Comparison of ENCODE assay signal across 16 cellular contexts in genomic region chr6:143107440-143107839, GRCh38.
"Had no signal": no experiment of that assay in that cellular context is flagged by ENCODE, and none has a peak within 500 bp of the region (broad histone marks: within the 10 kb centered on the region; RNA-seq: fewer than 3 reads in every experiment).

No MANE protein-coding gene starts in this region.

- H3K9me3 ChIP-seq: gastroesophageal sphincter, thyroid gland, vagina had no signal

- H3K4me1 ChIP-seq: thyroid gland, vagina had no signal

- ATAC-seq: activated CD8-positive, alpha-beta memory T cell treated with anti-CD3 and anti-CD28 coated beads, Interleukin-2, amount 10 ng/mL, durations not matched to agents 7 days and 5 days; gastroesophageal sphincter; naive thymus-derived CD8-positive, alpha-beta T cell; stimulated activated naive CD8-positive, alpha-beta T cell treated with anti-CD3 and anti-CD28 coated beads, Interleukin-15, amount 100 ng/mL, for 72 hours had no signal

- H3K27ac ChIP-seq: gastroesophageal sphincter, thyroid gland, vagina had no signal

- FAIRE-seq: colon, endothelial cell of umbilical vein had no signal

- H3K4me3 Mint-ChIP-seq: activated CD8-positive, alpha-beta memory T cell treated with anti-CD3 and anti-CD28 coated beads, Interleukin-2, amount 10 ng/mL, durations not matched to agents 7 days and 5 days; activated naive CD8-positive, alpha-beta T cell; activated T-cell treated with anti-CD3 and anti-CD28 coated beads, Interleukin-2, amount 50 U/mL, for 24 hours; naive thymus-derived CD8-positive, alpha-beta T cell; stimulated activated naive CD8-positive, alpha-beta T cell treated with anti-CD3 and anti-CD28 coated beads, Interleukin-15, amount 100 ng/mL, for 72 hours had no signal

- H3K4me1 Mint-ChIP-seq: activated CD8-positive, alpha-beta memory T cell treated with anti-CD3 and anti-CD28 coated beads, Interleukin-2, amount 10 ng/mL, durations not matched to agents 7 days and 5 days had no signal

- H3K9me3 Mint-ChIP-seq: activated T-cell treated with anti-CD3 and anti-CD28 coated beads, Interleukin-2, amount 50 U/mL, for 24 hours; naive thymus-derived CD8-positive, alpha-beta T cell had no signal

- DNase-seq: activated CD4-positive, alpha-beta T cell treated with anti-CD3 and anti-CD28 coated beads, Interleukin-2, amount 50 U/mL, for 48 hours; activated CD8-positive, alpha-beta memory T cell treated with anti-CD3 and anti-CD28 coated beads, Interleukin-2, amount 10 ng/mL, durations not matched to agents 7 days and 5 days; activated effector memory CD4-positive, alpha-beta T cell treated with anti-CD3 and anti-CD28 coated beads, Interleukin-2, amount 50 U/mL, for 16 hours; activated T-cell treated with anti-CD3 and anti-CD28 coated beads, Interleukin-2, amount 50 U/mL, for 24 hours; aorta; effector CD4-positive, alpha-beta T cell; naive thymus-derived CD8-positive, alpha-beta T cell; occipital lobe; stimulated activated CD4-positive, alpha-beta T cell treated with anti-CD3 and anti-CD28 coated beads, Interleukin-4, amount 100 ng/mL, for 24 hours; stimulated activated naive CD8-positive, alpha-beta T cell treated with anti-CD3 and anti-CD28 coated beads, Interleukin-15, amount 100 ng/mL, for 72 hours; thyroid gland had no signal

- H3K27me3 Mint-ChIP-seq: activated CD8-positive, alpha-beta memory T cell treated with anti-CD3 and anti-CD28 coated beads, Interleukin-2, amount 10 ng/mL, durations not matched to agents 7 days and 5 days; activated naive CD8-positive, alpha-beta T cell; activated T-cell treated with anti-CD3 and anti-CD28 coated beads, Interleukin-2, amount 50 U/mL, for 24 hours; naive thymus-derived CD8-positive, alpha-beta T cell; stimulated activated naive CD8-positive, alpha-beta T cell treated with anti-CD3 and anti-CD28 coated beads, Interleukin-15, amount 100 ng/mL, for 72 hours had no signal

- H3K36me3 ChIP-seq: gastroesophageal sphincter, thyroid gland, vagina had no signal

- H3K27me3 ChIP-seq: gastroesophageal sphincter, thyroid gland, vagina had no signal

- H3K27ac Mint-ChIP-seq: activated CD8-positive, alpha-beta memory T cell treated with anti-CD3 and anti-CD28 coated beads, Interleukin-2, amount 10 ng/mL, durations not matched to agents 7 days and 5 days; activated naive CD8-positive, alpha-beta T cell; activated T-cell treated with anti-CD3 and anti-CD28 coated beads, Interleukin-2, amount 50 U/mL, for 24 hours; stimulated activated naive CD8-positive, alpha-beta T cell treated with anti-CD3 and anti-CD28 coated beads, Interleukin-15, amount 100 ng/mL, for 72 hours had no signal

- H3K4me3 ChIP-seq: gastroesophageal sphincter, thyroid gland, vagina had no signal

- H3K36me3 Mint-ChIP-seq: activated CD8-positive, alpha-beta memory T cell treated with anti-CD3 and anti-CD28 coated beads, Interleukin-2, amount 10 ng/mL, durations not matched to agents 7 days and 5 days had no signal
